ENCODE assay signal across 33 cellular contexts in the genomic region with DNA sequence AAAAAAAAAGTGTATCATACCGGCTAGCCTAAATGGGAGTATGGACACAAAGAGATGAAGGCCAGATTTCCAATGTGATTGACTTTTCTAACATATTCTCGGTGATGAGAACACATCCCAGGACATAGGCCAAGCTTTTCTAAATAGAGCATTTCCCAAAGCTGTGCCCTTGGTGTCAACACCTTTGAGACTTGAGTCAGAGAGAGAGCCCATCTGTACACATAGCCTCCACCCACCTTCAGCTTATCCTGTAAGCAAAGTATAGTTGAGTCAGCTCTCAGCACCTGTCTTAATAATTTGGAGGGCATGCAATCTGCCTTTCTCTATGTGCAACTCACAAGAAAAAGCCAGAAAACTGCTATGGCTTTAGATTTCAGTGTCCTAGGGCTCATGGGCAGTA. TPM values are rescaled to one million over a fixed set of nuclear protein-coding genes. Genes with fewer than 3 reads are reported as not detected.
"Had no signal": no experiment of that assay in that cellular context is flagged by ENCODE, and none has a peak within 500 bp of the region (broad histone marks: within the 10 kb centered on the region; RNA-seq: fewer than 3 reads in every experiment).

No MANE protein-coding gene starts in this region.

- DNase-seq: activated B cell treated with CpG ODN at 0.5 μM for 24 hours; activated CD4-positive, alpha-beta T cell treated with anti-CD3 and anti-CD28 coated beads for 48 hours; activated CD4-positive, alpha-beta T cell treated with anti-CD3 and anti-CD28 coated beads, Interleukin-2, amount 50 U/mL, for 1 hour; activated CD4-positive, alpha-beta T cell treated with anti-CD3 and anti-CD28 coated beads, Interleukin-2, amount 50 U/mL, for 48 hours; activated CD8-positive, alpha-beta memory T cell treated with anti-CD3 and anti-CD28 coated beads for 24 hours; activated CD8-positive, alpha-beta T cell treated with anti-CD3 and anti-CD28 coated beads for 36 hours; activated effector memory CD4-positive, alpha-beta T cell treated with Interleukin-2 at 50 U/mL for 16 hours; activated naive CD4-positive, alpha-beta T cell treated with anti-CD3 and anti-CD28 coated beads for 36 hours; activated naive CD8-positive, alpha-beta T cell treated with anti-CD3 and anti-CD28 coated beads for 36 hours; activated naive CD8-positive, alpha-beta T cell treated with anti-CD3 and anti-CD28 coated beads, Interleukin-2, amount 50 U/mL, for 24 hours; activated T-cell treated with anti-CD3 and anti-CD28 coated beads, Interleukin-2, amount 50 U/mL, for 4 hours; adrenal gland; amygdala; aorta; body of pancreas; central memory CD4-positive, alpha-beta T cell; cerebellar nuclear complex; colonic mucosa; effector CD8-positive, alpha-beta T cell; esophagus squamous epithelium; foreskin melanocyte; T-helper 1 cell; T-helper 17 cell; T1000; WERI-Rb-1 had no signal

- H3K4me1 Mint-ChIP-seq: activated B cell treated with CpG ODN at 0.5 μM for 24 hours; activated naive CD4-positive, alpha-beta T cell treated with anti-CD3 and anti-CD28 coated beads, Interleukin-2, amount 50 U/mL, for 24 hours; activated naive CD8-positive, alpha-beta T cell treated with anti-CD3 and anti-CD28 coated beads for 36 hours; activated naive CD8-positive, alpha-beta T cell treated with anti-CD3 and anti-CD28 coated beads, Interleukin-2, amount 50 U/mL, for 24 hours; activated T-helper 17 cell treated with anti-CD3 and anti-CD28 coated beads, Interleukin-2, amount 50 U/mL, for 72 hours; T-helper 17 cell had no signal

- H3K27me3 ChIP-seq: adrenal gland, body of pancreas, colonic mucosa had no signal

- ATAC-seq: activated CD4-positive, CD25-positive, alpha-beta regulatory T cell treated with anti-CD3 and anti-CD28 coated beads, Interleukin-2, amount 50 U/mL, for 24 hours; activated CD8-positive, alpha-beta T cell treated with anti-CD3 and anti-CD28 coated beads for 36 hours; activated naive CD8-positive, alpha-beta T cell treated with anti-CD3 and anti-CD28 coated beads, Interleukin-2, amount 50 U/mL, for 24 hours; activated T-cell treated with anti-CD3 and anti-CD28 coated beads, Interleukin-2, amount 50 U/mL, for 4 hours; activated T-helper 17 cell treated with anti-CD3 and anti-CD28 coated beads, Interleukin-2, amount 50 U/mL, for 72 hours; body of pancreas; gastroesophageal sphincter; T-helper 17 cell had no signal

- H3K36me3 ChIP-seq: adrenal gland, colonic mucosa, esophagus squamous epithelium, gastroesophageal sphincter, WERI-Rb-1 had no signal

- H3K27ac Mint-ChIP-seq: activated B cell treated with CpG ODN at 0.5 μM for 24 hours; activated CD8-positive, alpha-beta T cell treated with anti-CD3 and anti-CD28 coated beads for 36 hours; activated naive CD4-positive, alpha-beta T cell treated with anti-CD3 and anti-CD28 coated beads for 36 hours; activated naive CD4-positive, alpha-beta T cell treated with anti-CD3 and anti-CD28 coated beads, Interleukin-2, amount 50 U/mL, for 24 hours; activated naive CD8-positive, alpha-beta T cell treated with anti-CD3 and anti-CD28 coated beads for 36 hours; activated naive CD8-positive, alpha-beta T cell treated with anti-CD3 and anti-CD28 coated beads, Interleukin-2, amount 50 U/mL, for 24 hours; activated T-helper 17 cell treated with anti-CD3 and anti-CD28 coated beads, Interleukin-2, amount 50 U/mL, for 72 hours; T-helper 17 cell; T-helper 2 cell treated with Interferon-gamma antibody and Interleukin-4, amounts not matched to agents 5 μg/mL and 100 μg/mL, for 36 hours had no signal

- H3K4me3 ChIP-seq: adrenal gland, body of pancreas, colonic mucosa, esophagus squamous epithelium, gastroesophageal sphincter had no signal

- H3K9me3 ChIP-seq: adrenal gland, body of pancreas, colonic mucosa, esophagus squamous epithelium had no signal

- H3K27me3 Mint-ChIP-seq: activated B cell treated with CpG ODN at 0.5 μM for 24 hours; activated CD8-positive, alpha-beta T cell treated with anti-CD3 and anti-CD28 coated beads for 36 hours; activated naive CD8-positive, alpha-beta T cell treated with anti-CD3 and anti-CD28 coated beads, Interleukin-2, amount 50 U/mL, for 24 hours; activated T-helper 17 cell treated with anti-CD3 and anti-CD28 coated beads, Interleukin-2, amount 50 U/mL, for 72 hours; T-helper 17 cell had no signal

- H3K4me1 ChIP-seq: adrenal gland, body of pancreas, colonic mucosa, gastroesophageal sphincter had no signal

- H3K27ac ChIP-seq: adrenal gland, body of pancreas, colonic mucosa, epithelial cell of prostate, esophagus squamous epithelium, gastroesophageal sphincter, WERI-Rb-1 had no signal

- H3K4me3 Mint-ChIP-seq: activated B cell treated with CpG ODN at 0.5 μM for 24 hours; activated CD8-positive, alpha-beta T cell treated with anti-CD3 and anti-CD28 coated beads for 36 hours; activated naive CD4-positive, alpha-beta T cell treated with anti-CD3 and anti-CD28 coated beads for 36 hours; activated naive CD4-positive, alpha-beta T cell treated with anti-CD3 and anti-CD28 coated beads, Interleukin-2, amount 50 U/mL, for 24 hours; activated naive CD8-positive, alpha-beta T cell treated with anti-CD3 and anti-CD28 coated beads for 36 hours; activated naive CD8-positive, alpha-beta T cell treated with anti-CD3 and anti-CD28 coated beads, Interleukin-2, amount 50 U/mL, for 24 hours; activated T-cell treated with anti-CD3 and anti-CD28 coated beads, Interleukin-2, amount 50 U/mL, for 4 hours; activated T-helper 17 cell treated with anti-CD3 and anti-CD28 coated beads, Interleukin-2, amount 50 U/mL, for 72 hours; T-helper 17 cell; T-helper 2 cell treated with Interferon-gamma antibody and Interleukin-4, amounts not matched to agents 5 μg/mL and 100 μg/mL, for 36 hours had no signal

- H3K36me3 Mint-ChIP-seq: activated naive CD8-positive, alpha-beta T cell treated with anti-CD3 and anti-CD28 coated beads for 36 hours had no signal

RNA-seq across cellular contexts. Expression of gene SOX9, which starts 42.7 kb away (rescaled TPM):
- total RNA-seq: activated CD8-positive, alpha-beta T cell treated with anti-CD3 and anti-CD28 coated beads for 36 hours; activated naive CD4-positive, alpha-beta T cell treated with anti-CD3 and anti-CD28 coated beads for 36 hours; activated naive CD8-positive, alpha-beta T cell treated with anti-CD3 and anti-CD28 coated beads for 36 hours; activated T-helper 17 cell treated with anti-CD3 and anti-CD28 coated beads, Interleukin-2, amount 50 U/mL, for 72 hours; dermis microvascular lymphatic vessel endothelial cell; endothelial cell of umbilical vein; T-helper 17 cell had no signal
- polyA plus RNA-seq: endothelial cell of umbilical vein had no signal
